In genomic region chr16:84062734-84063640, GRCh38 we compare ENCODE assay signal across 8 cellular contexts. TPM values are rescaled to one million over a fixed set of nuclear protein-coding genes. Genes with fewer than 3 reads are reported as not detected.
DNase-seq lines count a peak whose midpoint lies in the region; ATAC-seq and TF ChIP-seq lines count a peak whose summit lies in the region.

No MANE protein-coding gene starts in this region.

- H3K4me3 Mint-ChIP-seq in progenitor cell of endocrine pancreas (ENCODE audit: low read depth): no peak overlapping the region

- H3K4me1 Mint-ChIP-seq in progenitor cell of endocrine pancreas (ENCODE audit: low read depth): peaks cover 4% of the 10 kb centered on the region

- H3K9me3 Mint-ChIP-seq in progenitor cell of endocrine pancreas (ENCODE audit: low read depth): no peaks in the 10 kb centered on the region

- H3K4me1 ChIP-seq in adipocyte (ENCODE audit: control insufficient read depth, insufficient read depth, low read length) (no peaks in the 10 kb centered on the region), aorta (ENCODE audit: control insufficient read depth in 1 of 2, insufficient read depth in 2 of 2, low read length in 2 of 2) (no peaks in the 10 kb centered on the region)

- H3K36me3 ChIP-seq in adipocyte (ENCODE audit: control insufficient read depth, insufficient read depth, low read length, severe bottlenecking) (peaks cover 80% of the 10 kb centered on the region), aorta (ENCODE audit: control insufficient read depth in 1 of 2, insufficient read depth in 2 of 2, low read length in 1 of 2) (peaks cover 0 to 21% of the 10 kb centered on the region in 2 donors)

- WGBS in aorta, 2 donors: 51 to 55% methylated on average over 25 of the region's 25 CpGs

- TF ChIP-seq CTCF in LNCAP (IDR thresholded peaks at IDR 0.05) (peak; percentile 98), progenitor cell of endocrine pancreas (IDR thresholded peaks at IDR 0.05; ENCODE audit: unreplicated experiment) (peak; percentile 97)

- H3K27ac Mint-ChIP-seq in progenitor cell of endocrine pancreas: no peak overlapping the region

- DNase-seq in DMS79 (lab: John Stamatoyannopoulos, UW): peak; percentile 7
- DNase-seq in SW480 (ENCODE audit: low spot score): peak; percentile 51
- peak; percentile 82 for DNase-seq in adipocyte (ENCODE audit: low read depth)
- peak; percentile 91 for DNase-seq in cardiac septum (ENCODE audit: low spot score)
- peak; percentile 79 for DNase-seq in progenitor cell of endocrine pancreas (ENCODE audit: low spot score, unreplicated experiment)
- peak; percentile 85 to 92 for DNase-seq in aorta
- no peak for DNase-seq in cerebellar nuclear complex (lab: John Stamatoyannopoulos, UW)

- no peaks in the 10 kb centered on the region for H3K27me3 ChIP-seq in adipocyte (replicated peaks; ENCODE audit: control insufficient read depth, insufficient read depth, low read length)
- H3K27me3 ChIP-seq in aorta (ENCODE audit: control insufficient read depth in 1 of 2, insufficient read depth in 2 of 2, low read length in 1 of 2): no peaks in the 10 kb centered on the region

- H3K36me3 Mint-ChIP-seq in progenitor cell of endocrine pancreas (ENCODE audit: insufficient read depth): peaks cover 15% of the 10 kb centered on the region

- no peak overlapping the region for H3K9ac ChIP-seq in adipocyte (ENCODE audit: low read length)

- H3K27ac ChIP-seq in aorta (ENCODE audit: low read depth in 1 of 2, low read length in 2 of 2): no peak overlapping the region

- H3K27me3 Mint-ChIP-seq in progenitor cell of endocrine pancreas: no peaks in the 10 kb centered on the region

- intact Hi-C loops in cardiac septum (cut with DNase I) (loop anchor here (2.0 to 5.0 kb wide), 2 partner anchors 94 to 236 kb away; partner anchors contain the start of gene NECAB2), aorta (cut with DNase I) (loop anchor here (1.0 to 5.0 kb wide), 4 partner anchors 106 to 236 kb away; no protein-coding TSS in a partner anchor)

- H3K9me3 ChIP-seq in adipocyte (ENCODE audit: control insufficient read depth, low read length): no peaks in the 10 kb centered on the region
- H3K9me3 ChIP-seq in aorta (ENCODE audit: control insufficient read depth, low read length): no peaks in the 10 kb centered on the region

- H3K4me3 ChIP-seq in adipocyte (ENCODE audit: low read length) (no peak overlapping the region), aorta (ENCODE audit: low read length in 2 of 2) (no peak overlapping the region)

- peak; percentile 92 for ATAC-seq in aorta (ENCODE audit: low FRiP score)

RNA-seq across cellular contexts. Expression of gene SLC38A8, which starts 20.4 kb away (rescaled TPM):
- total RNA-seq in cardiac septum (not detected), progenitor cell of endocrine pancreas (0.24 and 0.80 TPM in 2 replicates), aorta (not detected)
- not detected for polyA plus RNA-seq in aorta

RNA-seq across cellular contexts. Expression of gene MBTPS1, which starts 53.8 kb away (rescaled TPM):
- total RNA-seq in cardiac septum (53.2 TPM), progenitor cell of endocrine pancreas (94.7 and 98.9 TPM in 2 replicates), aorta (100 to 1,000 TPM in 1 of 2 donors, 10 to 100 TPM in 1; 75.0 to 108 TPM)
- 10 to 100 TPM; 28.9 to 68.3 TPM for polyA plus RNA-seq in aorta

Comparison
In these comparisons a context has a peak if more than half of its experiments do, and no peak if none do; other contexts are left out.
1. DNase-seq: peak in DMS79 (single experiment), SW480 (single experiment), adipocyte (single experiment), cardiac septum (single experiment), progenitor cell of endocrine pancreas (single experiment) and aorta (2 of 2); none in cerebellar nuclear complex (0 of 2).